Comparison of ENCODE assay signal across 7 cellular contexts in genomic region chr2:237866119-237866621, GRCh38. TPM values are rescaled to one million over a fixed set of nuclear protein-coding genes. Genes with fewer than 3 reads are reported as not detected.
DNase-seq lines count a peak whose midpoint lies in the region; ATAC-seq and TF ChIP-seq lines count a peak whose summit lies in the region.

No MANE protein-coding gene starts in this region.

- WGBS in gastroesophageal sphincter (ENCODE audit: low coverage in 1 of 2), 2 donors, result 24 to 30% methylated on average over 5 to 10 of the region's 12 CpGs
- WGBS in thyroid gland, 2 donors, result 77 to 78% methylated on average over 12 of the region's 12 CpGs

- H3K4me1 ChIP-seq in gastroesophageal sphincter (peaks cover 8 to 99% (median 34%) of the 10 kb centered on the region in 3 donors), skeletal muscle satellite cell (ENCODE audit: control insufficient read depth, insufficient read depth, low read length) (peaks cover 66% of the 10 kb centered on the region), Karpas-422 (ENCODE audit: low read length) (no peaks in the 10 kb centered on the region; the same call in 1 of the 2 replicates), thyroid gland (no peaks in the 10 kb centered on the region)

- H3K36me3 ChIP-seq in H7 (replicated peaks; ENCODE audit: control insufficient read depth, insufficient read depth, low read length) (no peaks in the 10 kb centered on the region), gastroesophageal sphincter (no peaks in the 10 kb centered on the region), skeletal muscle satellite cell (ENCODE audit: insufficient read depth, low read length) (peaks cover 5% of the 10 kb centered on the region), Karpas-422 (ENCODE audit: insufficient read depth, low read length) (no peaks in the 10 kb centered on the region), thyroid gland (no peaks in the 10 kb centered on the region)

- H3K79me2 ChIP-seq in Karpas-422 (ENCODE audit: low read length), result no peaks in the 10 kb centered on the region

- H4K20me1 ChIP-seq in Karpas-422 (ENCODE audit: insufficient read depth, low read depth, low read length), result no peaks in the 10 kb centered on the region

- TF ChIP-seq POLR2A in gastroesophageal sphincter (IDR thresholded peaks at IDR 0.05) (no peak), thyroid gland (IDR thresholded peaks at IDR 0.05) (no peak)

- no peak for TF ChIP-seq EP300 in gastroesophageal sphincter (IDR thresholded peaks at IDR 0.05)

- no peak for TF ChIP-seq CTCF in gastroesophageal sphincter (IDR thresholded peaks at IDR 0.05)
- no peak for TF ChIP-seq CTCF in thyroid gland (IDR thresholded peaks at IDR 0.05)

- intact Hi-C loops in thyroid gland (cut with DNase I), result no loop called here

- H3K9me3 ChIP-seq in gastroesophageal sphincter (no peaks in the 10 kb centered on the region), skeletal muscle satellite cell (replicated peaks; ENCODE audit: low read length) (no peaks in the 10 kb centered on the region), Karpas-422 (ENCODE audit: low read length) (no peaks in the 10 kb centered on the region), thyroid gland (no peaks in the 10 kb centered on the region)

- H2AFZ ChIP-seq in Karpas-422 (ENCODE audit: low read length), result no peak overlapping the region

- ATAC-seq in gastroesophageal sphincter, result no peak

- no peaks in the 10 kb centered on the region for H3K9me2 ChIP-seq in Karpas-422 (replicated peaks; ENCODE audit: insufficient read depth, low read length)

- H3K4me2 ChIP-seq in skeletal muscle satellite cell (ENCODE audit: low read length) (peak overlapping the region; percentile 66), Karpas-422 (ENCODE audit: low read depth, low read length, poor library complexity, severe bottlenecking) (no peak overlapping the region)

- H3K27me3 ChIP-seq in H7 (ENCODE audit: control insufficient read depth, insufficient read depth, low read length) (no peaks in the 10 kb centered on the region), gastroesophageal sphincter (no peaks in the 10 kb centered on the region), skeletal muscle satellite cell (ENCODE audit: control insufficient read depth, insufficient read depth, low read length) (no peaks in the 10 kb centered on the region), Karpas-422 (ENCODE audit: low read length) (no peaks in the 10 kb centered on the region), thyroid gland (no peaks in the 10 kb centered on the region)

- peak overlapping the region; percentile 90 to 97 (median 96) for H3K27ac ChIP-seq in gastroesophageal sphincter
- no peak overlapping the region for H3K27ac ChIP-seq in Karpas-422 (ENCODE audit: low read length)
- H3K27ac ChIP-seq in thyroid gland, result no peak overlapping the region

- DNase-seq in H7 (peak; percentile 10), SK-MEL-5 (ENCODE audit: low read depth, low spot score) (peak; percentile 37), Karpas-422 (no peak), thyroid gland (no peak), NCI-H1930 (lab: John Stamatoyannopoulos, UW) (no peak)

- peak overlapping the region; percentile 72 for H3K9ac ChIP-seq in skeletal muscle satellite cell (ENCODE audit: low read depth, low read length)
- no peak overlapping the region for H3K9ac ChIP-seq in Karpas-422 (ENCODE audit: low read length)

- H3K4me3 ChIP-seq in H7 (ENCODE audit: insufficient read depth, low read depth, low read length) (no peak overlapping the region), gastroesophageal sphincter (no peak overlapping the region), skeletal muscle satellite cell (ENCODE audit: low read length) (peak overlapping the region; percentile 36), Karpas-422 (ENCODE audit: low read length) (no peak overlapping the region), thyroid gland (replicated peaks in 1 of 3) (no peak overlapping the region)

- in situ Hi-C loops in SK-MEL-5 (cut with HindIII; ENCODE audit: low pct_unique_long_range_greater_than_20kb, low sequenced_read_pairs), result no loop called here

RNA-seq across cellular contexts. Expression of gene RAMP1, which starts 6.7 kb away (rescaled TPM):
- 0.17 and 0.78 TPM in 2 replicates for total RNA-seq in H7 (2014; rRNA removed; shearing (Covaris generic))
- total RNA-seq in SK-MEL-5 (2014; rRNA removed; shearing (Covaris generic)), result 0.26 TPM in 1 of 2 replicates, not detected in the other
- 0.32 TPM in 1 of 2 replicates, not detected in the other for polyA plus RNA-seq in SK-MEL-5 (2015; cell fraction: cytosol; rRNA removed)
- not detected in 2 replicates for polyA plus RNA-seq in SK-MEL-5 (2015; cell fraction: nucleus; rRNA removed)
- 100 to 1,000 TPM; 213 to 355 (median 286) TPM for total RNA-seq in gastroesophageal sphincter
- 4.8 TPM in 1 of 2 replicates, not detected in the other for total RNA-seq in skeletal muscle satellite cell (2012; rRNA removed)
- not detected in 2 replicates for total RNA-seq in Karpas-422 (2014; rRNA removed; shearing (Covaris generic); ENCODE audit: low replicate concordance)
- 1 to 10 TPM in 3 of 4 donors, under 1 TPM in 1; 0.78 to 4.2 (median 3.0) TPM for total RNA-seq in thyroid gland

Comparison
In these comparisons a context has a peak if more than half of its experiments do, and no peak if none do; other contexts are left out.
1. DNase-seq: peak in H7 (single experiment) and SK-MEL-5 (single experiment); none in Karpas-422 (single experiment), thyroid gland (0 of 2) and NCI-H1930 (0 of 2).
2. H3K27ac ChIP-seq: peak in gastroesophageal sphincter (4 of 4); none in Karpas-422 (single experiment) and thyroid gland (0 of 3).
3. RNA of gene RAMP1, which starts 6.7 kb away (total RNA-seq): 213 to 355 TPM in gastroesophageal sphincter; 0.78 to 4.2 TPM in thyroid gland, 0.26 TPM in SK-MEL-5, 0.17 to 0.78 TPM in H7 and not detected in Karpas-422; every median in the first group is over 10 times any median in the second.